Comparison of ENCODE assay signal across 10 cellular contexts in the genomic region with DNA sequence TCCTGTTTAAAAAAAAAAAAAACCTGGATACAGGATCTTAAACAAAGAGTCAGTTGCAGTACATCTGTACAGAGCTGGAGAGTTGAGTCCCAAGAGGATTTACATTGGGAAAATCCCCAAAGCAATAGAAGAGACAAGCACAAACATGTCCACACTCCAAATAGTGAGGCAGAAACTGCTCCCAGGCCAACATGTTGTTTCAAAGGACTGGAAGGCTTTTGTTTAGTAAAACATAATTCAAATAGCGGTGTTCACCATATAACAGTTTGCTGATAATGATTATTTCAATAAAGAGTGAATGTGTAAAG.
DNase-seq lines count a peak whose midpoint lies in the region; ATAC-seq and TF ChIP-seq lines count a peak whose summit lies in the region.
"Had no signal": no experiment of that assay in that cellular context is flagged by ENCODE, and none has a peak within 500 bp of the region (broad histone marks: within the 10 kb centered on the region; RNA-seq: fewer than 3 reads in every experiment).

No MANE protein-coding gene starts in this region.

- H2AFZ ChIP-seq in neuronal stem cell (ENCODE audit: low read length) = peak overlapping the region; percentile 39

- H3K36me3 ChIP-seq in WERI-Rb-1 (no peaks in the 10 kb centered on the region), neuronal stem cell (replicated peaks in 1 of 2; ENCODE audit: control insufficient read depth in 2 of 2, insufficient read depth in 2 of 2, low read length in 2 of 2) (no peaks in the 10 kb centered on the region)

- ATAC-seq in GM19035 (IDR thresholded peaks at IDR 0.05; ENCODE audit: unreplicated experiment) (peak; percentile 19), T-cell (replicated peaks in 1 of 4) (no peak), GM19467 (IDR thresholded peaks at IDR 0.05; ENCODE audit: unreplicated experiment) (no peak)
- ATAC-seq: activated CD8-positive, alpha-beta T cell treated with anti-CD3 and anti-CD28 coated beads, Interleukin-2, amount 10 ng/mL, durations not matched to agents 7 days and 5 days; activated naive CD4-positive, alpha-beta T cell treated with anti-CD3 and anti-CD28 coated beads, Interleukin-2, amount 50 U/mL, for 72 hours; T-helper 17 cell had no signal

- TF ChIP-seq CTCF in WERI-Rb-1 (IDR thresholded peaks at IDR 0.05; ENCODE audit: low read depth, low read length) = no peak

- H2BK5ac ChIP-seq in neuronal stem cell (ENCODE audit: low read length) = no peak overlapping the region

- no peaks in the 10 kb centered on the region for H3K79me1 ChIP-seq in neuronal stem cell (ENCODE audit: low read depth, low read length)

- peaks cover 3 to 10% of the 10 kb centered on the region in 2 donors for H3K4me1 ChIP-seq in neuronal stem cell (ENCODE audit: control insufficient read depth in 2 of 2, insufficient read depth in 1 of 2, low read depth in 1 of 2, low read length in 2 of 2)

- H4K91ac ChIP-seq in neuronal stem cell (ENCODE audit: low read depth, low read length, poor library complexity) = no peak overlapping the region

- no peaks in the 10 kb centered on the region for H3K4me1 Mint-ChIP-seq in T-cell
- H3K4me1 Mint-ChIP-seq: T-helper 17 cell had no signal

- H3K9ac ChIP-seq in neuronal stem cell (ENCODE audit: low read depth, low read length, poor library complexity) = no peak overlapping the region

- no peak overlapping the region for H3K4ac ChIP-seq in neuronal stem cell (ENCODE audit: low read length)

- H3K27ac ChIP-seq in WERI-Rb-1 = peak overlapping the region; percentile 68
- H3K27ac ChIP-seq in neuronal stem cell (replicated peaks; ENCODE audit: low read length) = no peak overlapping the region

- H3K23ac ChIP-seq in neuronal stem cell (ENCODE audit: low read depth, low read length, poor library complexity) = no peak overlapping the region

- CTCF ChIA-PET in T-cell (lab: Charles Lee) = no interaction called here

- no peak overlapping the region for H2BK12ac ChIP-seq in neuronal stem cell (ENCODE audit: low read length)

- WGBS in neuronal stem cell (ENCODE audit: extremely low coverage in 2 of 2, insufficient read length in 2 of 2, insufficient replicate concordance in 1 of 2), 2 donors = no CpG with 5 or more reads among the region's 1 CpG

- no peak overlapping the region for H3K27ac Mint-ChIP-seq in T-cell
- H3K27ac Mint-ChIP-seq: activated CD8-positive, alpha-beta T cell treated with anti-CD3 and anti-CD28 coated beads, Interleukin-2, amount 10 ng/mL, durations not matched to agents 7 days and 5 days; activated naive CD4-positive, alpha-beta T cell treated with anti-CD3 and anti-CD28 coated beads, Interleukin-2, amount 50 U/mL, for 72 hours; T-helper 17 cell had no signal

- H3K27me3 Mint-ChIP-seq in T-cell = no peaks in the 10 kb centered on the region
- H3K27me3 Mint-ChIP-seq: T-helper 17 cell had no signal

- H2AK5ac ChIP-seq in neuronal stem cell (ENCODE audit: low read depth, low read length) = no peak overlapping the region

- H3K9me3 ChIP-seq in WERI-Rb-1 (ENCODE audit: severe bottlenecking) (no peaks in the 10 kb centered on the region), neuronal stem cell (replicated peaks in 1 of 2; ENCODE audit: control insufficient read depth in 2 of 2, insufficient read depth in 1 of 2, low read depth in 1 of 2, low read length in 2 of 2) (no peaks in the 10 kb centered on the region)

- no peak overlapping the region for H2BK120ac ChIP-seq in neuronal stem cell (ENCODE audit: low read depth, low read length)

- no peaks in the 10 kb centered on the region for H3K36me3 Mint-ChIP-seq in T-cell
- H3K36me3 Mint-ChIP-seq: activated naive CD4-positive, alpha-beta T cell treated with anti-CD3 and anti-CD28 coated beads, Interleukin-2, amount 50 U/mL, for 72 hours had no signal

- H3K4me3 ChIP-seq in WERI-Rb-1 (ENCODE audit: low read depth, low read length) = no peak overlapping the region
- no peak overlapping the region for H3K4me3 ChIP-seq in neuronal stem cell (ENCODE audit: low read length in 2 of 2)

- H3K18ac ChIP-seq in neuronal stem cell (ENCODE audit: low read length) = no peak overlapping the region

- H3K27me3 ChIP-seq in WERI-Rb-1 (ENCODE audit: insufficient read depth, low read depth, severe bottlenecking) (no peaks in the 10 kb centered on the region), neuronal stem cell (ENCODE audit: control insufficient read depth in 3 of 3, insufficient read depth in 3 of 3, low read depth in 1 of 3, low read length in 3 of 3) (no peaks in the 10 kb centered on the region)

- DNase-seq in NCI-H128 (lab: John Stamatoyannopoulos, UW; ENCODE audit: unreplicated experiment) (peak; percentile 36), WERI-Rb-1 (peak; percentile 10), neuronal stem cell (ENCODE audit: low spot score) (no peak), T-cell (no peak), C1 segment of cervical spinal cord (lab: John Stamatoyannopoulos, UW) (no peak)
- DNase-seq: activated CD8-positive, alpha-beta T cell treated with anti-CD3 and anti-CD28 coated beads, Interleukin-2, amount 10 ng/mL, durations not matched to agents 7 days and 5 days; T-helper 17 cell had no signal

- H3K4me3 Mint-ChIP-seq in T-cell = no peak overlapping the region
- H3K4me3 Mint-ChIP-seq: activated CD8-positive, alpha-beta T cell treated with anti-CD3 and anti-CD28 coated beads, Interleukin-2, amount 10 ng/mL, durations not matched to agents 7 days and 5 days; T-helper 17 cell had no signal

- no peak overlapping the region for H4K8ac ChIP-seq in neuronal stem cell (ENCODE audit: low read depth, low read length)

- H3K14ac ChIP-seq in neuronal stem cell (ENCODE audit: low read length) = no peak overlapping the region

- no peaks in the 10 kb centered on the region for H3K9me3 Mint-ChIP-seq in T-cell
- H3K9me3 Mint-ChIP-seq: activated naive CD4-positive, alpha-beta T cell treated with anti-CD3 and anti-CD28 coated beads, Interleukin-2, amount 50 U/mL, for 72 hours had no signal

- POLR2A ChIA-PET in T-cell (lab: Charles Lee) = no interaction called here

- H2BK15ac ChIP-seq in neuronal stem cell (ENCODE audit: low read length) = no peak overlapping the region

- H3K4me2 ChIP-seq in neuronal stem cell (ENCODE audit: insufficient read depth, low read length, poor library complexity, severe bottlenecking) = no peak overlapping the region

Comparison
In these comparisons a context has a peak if more than half of its experiments do, and no peak if none do; other contexts are left out.
1. DNase-seq: peak in NCI-H128 (single experiment) and WERI-Rb-1 (single experiment); none in neuronal stem cell (single experiment), T-cell (0 of 34) and C1 segment of cervical spinal cord (0 of 14).